In genomic region chr15:39125904-39126303, GRCh38 we compare ENCODE assay signal across 8 cellular contexts.
A peak's percentile ranks its signal among the peaks of the same experiment; 100 is the strongest.
DNase-seq lines count a peak whose midpoint lies in the region; ATAC-seq and TF ChIP-seq lines count a peak whose summit lies in the region.

No MANE protein-coding gene starts in this region.

- DNase-seq in COLO668 (lab: John Stamatoyannopoulos, UW; ENCODE audit: unreplicated experiment) = peak; percentile 20
- DNase-seq in GM13976 (ENCODE audit: low spot score) = peak; percentile 61
- DNase-seq in NT2/D1 (ENCODE audit: low read depth, low spot score) = peak; percentile 20
- DNase-seq in T47D (ENCODE audit: low read depth in 1 of 2, low spot score in 1 of 2) = peak; percentile 11 to 73
- peak; percentile 66 for DNase-seq in mesenchymal stem cell
- DNase-seq in T1000 (lab: John Stamatoyannopoulos, UW) = no peak

- no peak overlapping the region for H4K91ac ChIP-seq in mesenchymal stem cell (ENCODE audit: low read length)

- no peak overlapping the region for H2BK5ac ChIP-seq in mesenchymal stem cell (ENCODE audit: low read depth, low read length, poor library complexity, severe bottlenecking)

- no peak overlapping the region for H3K4ac ChIP-seq in mesenchymal stem cell (ENCODE audit: low read depth in 1 of 2, low read length in 2 of 2)

- no peaks in the 10 kb centered on the region for H3K36me3 ChIP-seq in NT2/D1 (ENCODE audit: insufficient read depth, insufficient read length, low read length)
- H3K36me3 ChIP-seq in mesenchymal stem cell (ENCODE audit: control insufficient read depth in 1 of 2, insufficient read depth in 2 of 2, low read depth in 1 of 2, low read length in 2 of 2) = no peaks in the 10 kb centered on the region

- H3K9me3 ChIP-seq in NT2/D1 (ENCODE audit: insufficient read depth, low read length) = no peaks in the 10 kb centered on the region
- no peaks in the 10 kb centered on the region for H3K9me3 ChIP-seq in mesenchymal stem cell (ENCODE audit: control insufficient read depth, low read length)

- ATAC-seq in GM21825 (IDR thresholded peaks at IDR 0.05; ENCODE audit: unreplicated experiment) (no peak), GM21786 (IDR thresholded peaks at IDR 0.05; ENCODE audit: unreplicated experiment) (no peak)

- no peak overlapping the region for H2BK15ac ChIP-seq in mesenchymal stem cell (ENCODE audit: low read depth, poor library complexity, severe bottlenecking)

- H3K27ac ChIP-seq in mesenchymal stem cell (ENCODE audit: low read length, poor library complexity, severe bottlenecking) = no peak overlapping the region

- H3K23ac ChIP-seq in mesenchymal stem cell (ENCODE audit: low read length in 2 of 2) = no peak overlapping the region

- in situ Hi-C loops in GM13976 (cut with MboI; ENCODE audit: low sequenced_read_pairs, unreplicated experiment) (loop anchor here (10.0 kb wide), 1 partner anchor 449 kb away; no protein-coding TSS in a partner anchor), T47D (cut with HindIII; ENCODE audit: low pct_unique_long_range_greater_than_20kb, low sequenced_read_pairs) (no loop called here)

- H3K9ac ChIP-seq in NT2/D1 (ENCODE audit: insufficient read length, low read depth) (no peak overlapping the region), mesenchymal stem cell (ENCODE audit: low read length) (no peak overlapping the region)

- no peak overlapping the region for H4K8ac ChIP-seq in mesenchymal stem cell (ENCODE audit: low read length)

- H3K4me1 ChIP-seq in NT2/D1 (ENCODE audit: insufficient read depth, insufficient read length) = peaks cover 2% of the 10 kb centered on the region
- H3K4me1 ChIP-seq in mesenchymal stem cell (ENCODE audit: control insufficient read depth, insufficient read depth, low read depth, low read length) = peaks cover 2% of the 10 kb centered on the region

- H2BK12ac ChIP-seq in mesenchymal stem cell (ENCODE audit: low read length in 2 of 2) = no peak overlapping the region

- H3K79me1 ChIP-seq in mesenchymal stem cell (replicated peaks; ENCODE audit: low read length, poor library complexity, severe bottlenecking) = no peaks in the 10 kb centered on the region

- no peak overlapping the region for H3K18ac ChIP-seq in mesenchymal stem cell (ENCODE audit: low read depth in 1 of 2, low read length in 2 of 2)

- H3K27me3 ChIP-seq in NT2/D1 (ENCODE audit: insufficient read depth, insufficient read length) (no peaks in the 10 kb centered on the region), mesenchymal stem cell (ENCODE audit: control insufficient read depth in 1 of 2, insufficient read depth in 1 of 2, low read length in 2 of 2) (no peaks in the 10 kb centered on the region)

- H2BK120ac ChIP-seq in mesenchymal stem cell (ENCODE audit: low read depth, low read length) = no peak overlapping the region

- no peak overlapping the region for H3K14ac ChIP-seq in mesenchymal stem cell (ENCODE audit: low read length in 2 of 2)

- H3K4me3 ChIP-seq in NT2/D1 (ENCODE audit: insufficient read length, low read depth) = no peak overlapping the region
- H3K4me3 ChIP-seq in mesenchymal stem cell (ENCODE audit: insufficient read depth in 1 of 2, low read depth in 1 of 2, low read length in 2 of 2) = no peak overlapping the region

- 24% methylated on average over 1 of the region's 4 CpGs for WGBS in mesenchymal stem cell

- H3K4me2 ChIP-seq in mesenchymal stem cell (ENCODE audit: low read length, poor library complexity, severe bottlenecking) = no peak overlapping the region

- TF ChIP-seq CTCF in GM13976 (IDR thresholded peaks at IDR 0.05; ENCODE audit: borderline replicate concordance, control extremely low read depth, extremely low read depth, insufficient read depth, missing control alignments) = peak; percentile 68

- H2AK5ac ChIP-seq in mesenchymal stem cell (ENCODE audit: low read length, severe bottlenecking) = no peak overlapping the region

- no peak overlapping the region for H2AFZ ChIP-seq in mesenchymal stem cell (ENCODE audit: low read depth, low read length)
